8 cellular contexts compared by ENCODE assay signal in the genomic region with DNA sequence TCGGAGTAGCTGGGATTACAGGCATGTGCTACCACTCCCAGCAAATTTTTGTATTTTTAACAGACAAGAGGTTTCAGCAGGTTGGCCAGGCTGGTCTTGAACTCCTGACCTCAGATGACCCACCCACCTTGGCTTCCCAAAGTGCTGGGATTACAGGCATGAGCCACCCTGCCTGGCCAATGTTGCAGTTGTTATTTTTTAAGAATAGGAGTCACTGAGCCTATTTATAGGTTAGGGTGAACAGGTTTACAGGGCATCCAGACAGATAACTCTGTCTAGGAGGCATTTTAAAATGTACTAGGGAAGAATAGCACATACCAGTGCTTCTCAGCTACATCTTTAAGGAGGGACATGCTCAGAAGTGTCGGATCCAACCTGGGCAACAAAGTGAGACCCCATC.
"Had no signal": no experiment of that assay in that cellular context is flagged by ENCODE, and none has a peak within 500 bp of the region (broad histone marks: within the 10 kb centered on the region; RNA-seq: fewer than 3 reads in every experiment).

No MANE protein-coding gene starts in this region.

- H3K27ac ChIP-seq: GM23248 had no signal

- H3K9me3 ChIP-seq: HAP-1 had no signal

- H3K4me1 ChIP-seq: HAP-1 had no signal

- H3K36me3 ChIP-seq: HAP-1 had no signal

- H3K4me3 ChIP-seq: GM23248, GM23338, HAP-1 had no signal

- DNase-seq: GM23248, GOT3, H7, H9, HCEC 1CT, HFFc6 had no signal
